Comparison of ENCODE assay signal across 21 cellular contexts in the genomic region with DNA sequence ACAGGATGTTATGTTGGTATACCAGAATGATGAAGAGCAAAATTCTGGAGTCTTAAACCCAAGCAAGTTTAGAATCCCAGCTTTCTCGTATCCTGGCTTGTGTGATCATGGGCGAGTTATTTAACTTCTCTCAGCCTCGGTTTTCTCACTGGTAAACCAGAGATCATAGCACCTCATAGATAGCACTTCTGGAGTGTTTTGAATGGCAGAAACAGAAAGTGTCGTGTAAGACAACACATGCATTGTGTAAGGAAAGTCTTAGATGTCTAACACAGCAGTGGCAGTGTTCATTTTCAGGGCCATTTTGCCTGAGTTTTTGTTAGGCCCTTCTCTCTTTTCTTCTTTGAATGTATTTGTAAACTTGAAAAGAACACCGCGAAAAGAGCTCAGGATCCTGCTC.
DNase-seq lines count a peak whose midpoint lies in the region; TF ChIP-seq lines count a peak whose summit lies in the region.
"Had no signal": no experiment of that assay in that cellular context is flagged by ENCODE, and none has a peak within 500 bp of the region (broad histone marks: within the 10 kb centered on the region; RNA-seq: fewer than 3 reads in every experiment).

No MANE protein-coding gene starts in this region.

- H3K9me3 ChIP-seq in esophagus muscularis mucosa, result no peaks in the 10 kb centered on the region
- H3K9me3 ChIP-seq: BLaER1 treated with 17β-estradiol and CSF1 and Interleukin-3, amounts not matched to agents 10 nM and 100 nM; HAP-1; SK-N-SH had no signal

- DNase-seq in NCI-H2107 treated with DMSO at 0.1 percent for 48 hours (lab: John Stamatoyannopoulos, UW; ENCODE audit: unreplicated experiment), result peak; percentile 65
- DNase-seq in NCI-H2107 (lab: John Stamatoyannopoulos, UW), result no peak
- no peak for DNase-seq in endothelial cell (ENCODE audit: low spot score)
- DNase-seq in neural crest cell (ENCODE audit: low read depth, low spot score), result no peak
- no peak for DNase-seq in esophagus muscularis mucosa (ENCODE audit: extremely low spot score)
- DNase-seq in LoVo (ENCODE audit: low spot score), result no peak
- DNase-seq in NCI-H1105 (lab: John Stamatoyannopoulos, UW), result no peak
- no peak for DNase-seq in activated CD4-positive, alpha-beta T cell treated with anti-CD3 and anti-CD28 coated beads, Interleukin-2, amount 10 ng/mL, durations not matched to agents 7 days and 5 days
- DNase-seq: CD4-positive, alpha-beta memory T cell; DND-41; GM23248; NCI-H1105 treated with DMSO at 0.1 percent for 48 hours; NCI-H510A; PC-9; SHP77 treated with DMSO at 0.1 percent for 48 hours; SK-N-SH had no signal

- CTCF ChIA-PET in activated CD4-positive, alpha-beta T cell treated with anti-CD3 and anti-CD28 coated beads, Interleukin-2, amount 10 ng/mL, durations not matched to agents 7 days and 5 days (lab: Charles Lee), result no interaction called here

- H3K27me3 Mint-ChIP-seq in endothelial cell (ENCODE audit: unreplicated experiment) (no peaks in the 10 kb centered on the region), neural crest cell (ENCODE audit: low read depth) (peaks cover 2% of the 10 kb centered on the region)
- H3K27me3 Mint-ChIP-seq in activated CD4-positive, alpha-beta T cell treated with anti-CD3 and anti-CD28 coated beads, Interleukin-2, amount 10 ng/mL, durations not matched to agents 7 days and 5 days, result no peaks in the 10 kb centered on the region
- H3K27me3 Mint-ChIP-seq: CD4-positive, alpha-beta memory T cell had no signal

- peak overlapping the region; percentile 48 for H3K27ac Mint-ChIP-seq in endothelial cell (ENCODE audit: unreplicated experiment)
- H3K27ac Mint-ChIP-seq in neural crest cell (ENCODE audit: unreplicated experiment), result peak overlapping the region; percentile 20
- H3K27ac Mint-ChIP-seq in activated CD4-positive, alpha-beta T cell treated with anti-CD3 and anti-CD28 coated beads, Interleukin-2, amount 10 ng/mL, durations not matched to agents 7 days and 5 days, result no peak overlapping the region
- H3K27ac Mint-ChIP-seq: CD4-positive, alpha-beta memory T cell had no signal

- intact Hi-C loops in esophagus muscularis mucosa (cut with DNase I), result no loop called here

- no peaks in the 10 kb centered on the region for H3K36me3 ChIP-seq in esophagus muscularis mucosa
- H3K36me3 ChIP-seq: HAP-1 had no signal

- H3K36me3 Mint-ChIP-seq in endothelial cell (ENCODE audit: low read depth, unreplicated experiment), result no peaks in the 10 kb centered on the region
- H3K36me3 Mint-ChIP-seq in neural crest cell (ENCODE audit: low read depth), result no peaks in the 10 kb centered on the region
- H3K36me3 Mint-ChIP-seq in activated CD4-positive, alpha-beta T cell treated with anti-CD3 and anti-CD28 coated beads, Interleukin-2, amount 10 ng/mL, durations not matched to agents 7 days and 5 days (ENCODE audit: low read depth), result no peaks in the 10 kb centered on the region
- H3K36me3 Mint-ChIP-seq: CD4-positive, alpha-beta memory T cell had no signal

- no peak for TF ChIP-seq CTCF in endothelial cell (IDR thresholded peaks at IDR 0.05; ENCODE audit: unreplicated experiment)
- TF ChIP-seq CTCF in neural crest cell (conservative IDR thresholded peaks at IDR 0.05), result no peak
- no peak for TF ChIP-seq CTCF in esophagus muscularis mucosa (IDR thresholded peaks at IDR 0.05)

- TF ChIP-seq POLR2A in esophagus muscularis mucosa (IDR thresholded peaks at IDR 0.05; ENCODE audit: low read depth), result no peak

- POLR2A ChIA-PET in activated CD4-positive, alpha-beta T cell treated with anti-CD3 and anti-CD28 coated beads, Interleukin-2, amount 10 ng/mL, durations not matched to agents 7 days and 5 days (lab: Charles Lee), result no interaction called here

- no peak overlapping the region for H3K4me3 ChIP-seq in esophagus muscularis mucosa
- H3K4me3 ChIP-seq: BLaER1 treated with 17β-estradiol and CSF1 and Interleukin-3, amounts not matched to agents 10 nM and 100 nM; GM12878; GM23248; HAP-1; PC-9 had no signal

- no peak for TF ChIP-seq EP300 in esophagus muscularis mucosa (IDR thresholded peaks at IDR 0.05)

- H3K27me3 ChIP-seq in esophagus muscularis mucosa, result no peaks in the 10 kb centered on the region
- H3K27me3 ChIP-seq: BLaER1 treated with 17β-estradiol and CSF1 and Interleukin-3, amounts not matched to agents 10 nM and 100 nM had no signal

- H3K27ac ChIP-seq in esophagus muscularis mucosa (replicated peaks in 1 of 4), result no peak overlapping the region
- H3K27ac ChIP-seq: 22Rv1; BLaER1 treated with 17β-estradiol and CSF1 and Interleukin-3, amounts not matched to agents 10 nM and 100 nM; GM23248; KMS-11; PC-9 had no signal

- H3K4me3 Mint-ChIP-seq in endothelial cell (ENCODE audit: unreplicated experiment), result no peak overlapping the region
- H3K4me3 Mint-ChIP-seq in neural crest cell, result no peak overlapping the region
- H3K4me3 Mint-ChIP-seq in activated CD4-positive, alpha-beta T cell treated with anti-CD3 and anti-CD28 coated beads, Interleukin-2, amount 10 ng/mL, durations not matched to agents 7 days and 5 days, result no peak overlapping the region
- H3K4me3 Mint-ChIP-seq: CD4-positive, alpha-beta memory T cell had no signal

- peaks cover 0 to 25% (median 10%) of the 10 kb centered on the region in 4 donors for H3K4me1 ChIP-seq in esophagus muscularis mucosa
- H3K4me1 ChIP-seq: HAP-1 had no signal

- WGBS in esophagus muscularis mucosa, result 86% methylated on average over 6 of the region's 6 CpGs

- no peaks in the 10 kb centered on the region for H3K9me3 Mint-ChIP-seq in endothelial cell (ENCODE audit: unreplicated experiment)
- no peaks in the 10 kb centered on the region for H3K9me3 Mint-ChIP-seq in neural crest cell
- H3K9me3 Mint-ChIP-seq in activated CD4-positive, alpha-beta T cell treated with anti-CD3 and anti-CD28 coated beads, Interleukin-2, amount 10 ng/mL, durations not matched to agents 7 days and 5 days, result no peaks in the 10 kb centered on the region
- H3K9me3 Mint-ChIP-seq: CD4-positive, alpha-beta memory T cell had no signal

- H3K4me1 Mint-ChIP-seq in endothelial cell (ENCODE audit: unreplicated experiment), result peaks cover 19% of the 10 kb centered on the region
- H3K4me1 Mint-ChIP-seq in neural crest cell, result peaks cover 39% of the 10 kb centered on the region
- no peaks in the 10 kb centered on the region for H3K4me1 Mint-ChIP-seq in activated CD4-positive, alpha-beta T cell treated with anti-CD3 and anti-CD28 coated beads, Interleukin-2, amount 10 ng/mL, durations not matched to agents 7 days and 5 days
- H3K4me1 Mint-ChIP-seq: CD4-positive, alpha-beta memory T cell had no signal
